Comparison of ENCODE assay signal across 8 cellular contexts in genomic region chr15:31197497-31198414, GRCh38.
DNase-seq lines count a peak whose midpoint lies in the region; ATAC-seq and TF ChIP-seq lines count a peak whose summit lies in the region.

No MANE protein-coding gene starts in this region.

- POLR2A ChIA-PET in GM10248 (lab: Yijun Ruan, JAX), result interaction anchor here (0.5 kb wide), 1 partner anchor 257 kb away, joined by 3 read pairs; no protein-coding TSS in a partner anchor

- H3K36me3 ChIP-seq in Karpas-422 (ENCODE audit: insufficient read depth, low read length), result no peaks in the 10 kb centered on the region

- no peaks in the 10 kb centered on the region for H4K20me1 ChIP-seq in Karpas-422 (ENCODE audit: insufficient read depth, low read depth, low read length)

- peak; percentile 66 for TF ChIP-seq CTCF in GM10248 (IDR thresholded peaks at IDR 0.05; ENCODE audit: control extremely low read depth, extremely low read depth, low read depth, missing control alignments)

- CTCF ChIA-PET in GM10248 (lab: Yijun Ruan, JAX), result interaction anchor here (0.8 to 1.9 kb wide), 9 partner anchors 9 to 546 kb away, joined by 3 to 7 read pairs (median 4); no protein-coding TSS in a partner anchor

- H3K4me1 ChIP-seq in Karpas-422 (ENCODE audit: low read length), result peaks cover 20% of the 10 kb centered on the region

- no peak overlapping the region for H3K27ac ChIP-seq in Karpas-422 (ENCODE audit: low read length)

- DNase-seq in GM10248 (ENCODE audit: extremely low spot score) (peak; percentile 65), Karpas-422 (peak; percentile 83), cardiac septum (ENCODE audit: low spot score) (peak; percentile 83), NCI-H1417 treated with DMSO at 0.1 percent for 48 hours (lab: John Stamatoyannopoulos, UW) (no peak), NOMO-1 treated with DMSO at 0.1 percent for 48 hours (lab: John Stamatoyannopoulos, UW; ENCODE audit: unreplicated experiment) (no peak)
- peak; percentile 58 for DNase-seq in activated T-cell treated with anti-CD3 and anti-CD28 coated beads, Interleukin-2, amount 50 U/mL, for 1 hour
- DNase-seq in stimulated activated CD4-positive, alpha-beta T cell treated with anti-CD3 and anti-CD28 coated beads, Interleukin-1b, Interleukin-23, amount 100 ng/mL, for 48 hours, result peak; percentile 45

- H3K9me2 ChIP-seq in Karpas-422 (replicated peaks; ENCODE audit: insufficient read depth, low read length), result no peaks in the 10 kb centered on the region

- H3K27me3 ChIP-seq in Karpas-422 (ENCODE audit: low read length), result no peaks in the 10 kb centered on the region

- H3K9me3 ChIP-seq in Karpas-422 (ENCODE audit: low read length), result no peaks in the 10 kb centered on the region

- H3K4me3 ChIP-seq in Karpas-422 (ENCODE audit: low read length), result no peak overlapping the region

- ATAC-seq in GM21576 (IDR thresholded peaks at IDR 0.05; ENCODE audit: unreplicated experiment), result no peak

- no peak overlapping the region for H3K9ac ChIP-seq in Karpas-422 (ENCODE audit: low read length)

- H3K79me2 ChIP-seq in Karpas-422 (ENCODE audit: low read length), result no peaks in the 10 kb centered on the region

- no peak overlapping the region for H3K4me2 ChIP-seq in Karpas-422 (ENCODE audit: low read depth, low read length, poor library complexity, severe bottlenecking)

- H2AFZ ChIP-seq in Karpas-422 (ENCODE audit: low read length), result no peak overlapping the region

- intact Hi-C loops in cardiac septum (cut with DNase I), result no loop called here

Comparison
In these comparisons a context has a peak if more than half of its experiments do, and no peak if none do; other contexts are left out.
1. DNase-seq: peak in GM10248 (single experiment), Karpas-422 (single experiment), activated T-cell treated with anti-CD3 and anti-CD28 coated beads, Interleukin-2, amount 50 U/mL, for 1 hour (single experiment), cardiac septum (single experiment) and stimulated activated CD4-positive, alpha-beta T cell treated with anti-CD3 and anti-CD28 coated beads, Interleukin-1b, Interleukin-23, amount 100 ng/mL, for 48 hours (single experiment); none in NCI-H1417 treated with DMSO at 0.1 percent for 48 hours (single experiment) and NOMO-1 treated with DMSO at 0.1 percent for 48 hours (single experiment).